Comparison of ENCODE assay signal across 8 cellular contexts in genomic region chr1:224623310-224623714, GRCh38. TPM values are rescaled to one million over a fixed set of nuclear protein-coding genes. Genes with fewer than 3 reads are reported as not detected.
DNase-seq lines count a peak whose midpoint lies in the region; ATAC-seq and TF ChIP-seq lines count a peak whose summit lies in the region.

No MANE protein-coding gene starts in this region.

- H3K4me1 ChIP-seq in CD8-positive, alpha-beta T cell (ENCODE audit: insufficient read depth, low read length) = peaks cover 24% of the 10 kb centered on the region
- no peaks in the 10 kb centered on the region for H3K4me1 ChIP-seq in colonic mucosa

- no peak overlapping the region for H3K9ac ChIP-seq in colonic mucosa (ENCODE audit: low read depth in 2 of 2, low read length in 2 of 2)

- no peaks in the 10 kb centered on the region for H3K36me3 Mint-ChIP-seq in CD8-positive, alpha-beta T cell
- peaks cover 9% of the 10 kb centered on the region for H3K36me3 Mint-ChIP-seq in activated T-helper 1 cell treated with anti-CD3 and anti-CD28 coated beads, Interleukin-12 subunit alpha, Interleukin-12 subunit beta, Interleukin-2, Interleukin-4 antibody, amounts not matched to agents 30 ng/mL and 10 ng/mL and 1 ng/mL, durations not matched to agents 14 hours and 24 hours and 36 hours (ENCODE audit: low read depth)
- H3K36me3 Mint-ChIP-seq in stimulated activated memory B cell treated with anti-CD40 and anti-IgM and Interleukin-4, amounts not matched to agents 10 μg/mL and 1 μg/mL and 100 μg/mL, for 72 hours = no peaks in the 10 kb centered on the region

- H3K9me3 ChIP-seq in CD8-positive, alpha-beta T cell (ENCODE audit: low read length) = no peaks in the 10 kb centered on the region
- no peaks in the 10 kb centered on the region for H3K9me3 ChIP-seq in colonic mucosa

- DNase-seq in CD8-positive, alpha-beta T cell = no peak
- DNase-seq in HT1080 (ENCODE audit: low read depth) (peak; percentile 92), kidney glomerular epithelial cell (lab: John Stamatoyannopoulos, UW) (peak; percentile 57), anterior cingulate cortex (lab: John Stamatoyannopoulos, UW) (no peak), colonic mucosa (no peak), inferior parietal cortex (ENCODE audit: extremely low spot score) (no peak)
- no peak for DNase-seq in activated T-helper 1 cell treated with anti-CD3 and anti-CD28 coated beads, Interleukin-12 subunit alpha, Interleukin-12 subunit beta, Interleukin-2, Interleukin-4 antibody, amounts not matched to agents 30 ng/mL and 10 ng/mL and 1 ng/mL, durations not matched to agents 14 hours and 24 hours and 36 hours (ENCODE audit: low spot score)

- peaks cover 11% of the 10 kb centered on the region for H3K9me3 Mint-ChIP-seq in CD8-positive, alpha-beta T cell
- H3K9me3 Mint-ChIP-seq in activated T-helper 1 cell treated with anti-CD3 and anti-CD28 coated beads, Interleukin-12 subunit alpha, Interleukin-12 subunit beta, Interleukin-2, Interleukin-4 antibody, amounts not matched to agents 30 ng/mL and 10 ng/mL and 1 ng/mL, durations not matched to agents 14 hours and 24 hours and 36 hours = peaks cover 15% of the 10 kb centered on the region
- H3K9me3 Mint-ChIP-seq in stimulated activated memory B cell treated with anti-CD40 and anti-IgM and Interleukin-4, amounts not matched to agents 10 μg/mL and 1 μg/mL and 100 μg/mL, for 72 hours = peaks cover 12% of the 10 kb centered on the region

- H3K27ac ChIP-seq in CD8-positive, alpha-beta T cell (ENCODE audit: low read depth, low read length) = peak overlapping the region; percentile 22
- H3K27ac ChIP-seq in colonic mucosa = no peak overlapping the region

- POLR2A ChIA-PET in CD8-positive, alpha-beta T cell (lab: Charles Lee) = interaction anchor here (1.0 kb wide), 1 partner anchor 27 kb away, joined by 3 read pairs; no protein-coding TSS in a partner anchor

- H3K4me1 Mint-ChIP-seq in CD8-positive, alpha-beta T cell (ENCODE audit: low read depth) = peaks cover 30% of the 10 kb centered on the region
- H3K4me1 Mint-ChIP-seq in activated T-helper 1 cell treated with anti-CD3 and anti-CD28 coated beads, Interleukin-12 subunit alpha, Interleukin-12 subunit beta, Interleukin-2, Interleukin-4 antibody, amounts not matched to agents 30 ng/mL and 10 ng/mL and 1 ng/mL, durations not matched to agents 14 hours and 24 hours and 36 hours (ENCODE audit: low read depth) = peaks cover 54% of the 10 kb centered on the region
- H3K4me1 Mint-ChIP-seq in stimulated activated memory B cell treated with anti-CD40 and anti-IgM and Interleukin-4, amounts not matched to agents 10 μg/mL and 1 μg/mL and 100 μg/mL, for 72 hours = no peaks in the 10 kb centered on the region

- H3K36me3 ChIP-seq in CD8-positive, alpha-beta T cell (ENCODE audit: insufficient read depth, low read length) = no peaks in the 10 kb centered on the region
- H3K36me3 ChIP-seq in colonic mucosa = no peaks in the 10 kb centered on the region

- peaks cover 30% of the 10 kb centered on the region for H3K27me3 Mint-ChIP-seq in CD8-positive, alpha-beta T cell (ENCODE audit: low read depth)
- H3K27me3 Mint-ChIP-seq in activated T-helper 1 cell treated with anti-CD3 and anti-CD28 coated beads, Interleukin-12 subunit alpha, Interleukin-12 subunit beta, Interleukin-2, Interleukin-4 antibody, amounts not matched to agents 30 ng/mL and 10 ng/mL and 1 ng/mL, durations not matched to agents 14 hours and 24 hours and 36 hours (ENCODE audit: insufficient read depth) = peaks cover 44% of the 10 kb centered on the region
- H3K27me3 Mint-ChIP-seq in stimulated activated memory B cell treated with anti-CD40 and anti-IgM and Interleukin-4, amounts not matched to agents 10 μg/mL and 1 μg/mL and 100 μg/mL, for 72 hours = peaks cover 58% of the 10 kb centered on the region

- H3K27ac Mint-ChIP-seq in CD8-positive, alpha-beta T cell = peak overlapping the region; percentile 88
- H3K27ac Mint-ChIP-seq in activated T-helper 1 cell treated with anti-CD3 and anti-CD28 coated beads, Interleukin-12 subunit alpha, Interleukin-12 subunit beta, Interleukin-2, Interleukin-4 antibody, amounts not matched to agents 30 ng/mL and 10 ng/mL and 1 ng/mL, durations not matched to agents 14 hours and 24 hours and 36 hours = peak overlapping the region; percentile 94
- H3K27ac Mint-ChIP-seq in stimulated activated memory B cell treated with anti-CD40 and anti-IgM and Interleukin-4, amounts not matched to agents 10 μg/mL and 1 μg/mL and 100 μg/mL, for 72 hours = no peak overlapping the region

- intact Hi-C loops in CD8-positive, alpha-beta T cell (cut with DNase I, micrococcal nuclease) = loop anchor here in 1 of 2 experiments (10.0 kb wide), 1 partner anchor 189 kb away; the partner anchor contains the start of gene WDR26
- intact Hi-C loops in activated T-helper 1 cell treated with anti-CD3 and anti-CD28 coated beads, Interleukin-12 subunit alpha, Interleukin-12 subunit beta, Interleukin-2, Interleukin-4 antibody, amounts not matched to agents 30 ng/mL and 10 ng/mL and 1 ng/mL, durations not matched to agents 14 hours and 24 hours and 36 hours (cut with micrococcal nuclease) = loop anchor here (2.0 to 10.0 kb wide), 4 partner anchors 81 to 789 kb away; no protein-coding TSS in a partner anchor
- intact Hi-C loops in colonic mucosa (cut with DNase I) = no loop called here

- no peak for TF ChIP-seq CTCF in CD8-positive, alpha-beta T cell (IDR thresholded peaks at IDR 0.05)
- no peak for TF ChIP-seq CTCF in colonic mucosa (IDR thresholded peaks at IDR 0.05)

- peak overlapping the region; percentile 70 for H3K4me3 Mint-ChIP-seq in CD8-positive, alpha-beta T cell
- H3K4me3 Mint-ChIP-seq in activated T-helper 1 cell treated with anti-CD3 and anti-CD28 coated beads, Interleukin-12 subunit alpha, Interleukin-12 subunit beta, Interleukin-2, Interleukin-4 antibody, amounts not matched to agents 30 ng/mL and 10 ng/mL and 1 ng/mL, durations not matched to agents 14 hours and 24 hours and 36 hours = peak overlapping the region; percentile 70
- no peak overlapping the region for H3K4me3 Mint-ChIP-seq in stimulated activated memory B cell treated with anti-CD40 and anti-IgM and Interleukin-4, amounts not matched to agents 10 μg/mL and 1 μg/mL and 100 μg/mL, for 72 hours

- H3K4me3 ChIP-seq in CD8-positive, alpha-beta T cell (ENCODE audit: low read depth, low read length) = no peak overlapping the region
- no peak overlapping the region for H3K4me3 ChIP-seq in colonic mucosa

- H3K27me3 ChIP-seq in CD8-positive, alpha-beta T cell (ENCODE audit: insufficient read depth, low read length) = no peaks in the 10 kb centered on the region
- peaks cover 9% of the 10 kb centered on the region for H3K27me3 ChIP-seq in colonic mucosa

- CTCF ChIA-PET in CD8-positive, alpha-beta T cell (lab: Charles Lee) = interaction anchor here (2.0 kb wide), 1 partner anchor 21 kb away, joined by 5 read pairs; no protein-coding TSS in a partner anchor

- ATAC-seq in CD8-positive, alpha-beta T cell = peak; percentile 21
- no peak for ATAC-seq in stimulated activated memory B cell treated with anti-CD40 and anti-IgM and Interleukin-4, amounts not matched to agents 10 μg/mL and 1 μg/mL and 100 μg/mL, for 72 hours

RNA-seq across cellular contexts. Expression of gene CNIH3, which starts 7.2 kb away (rescaled TPM):
- 1 to 10 TPM; 1.3 to 1.6 TPM for total RNA-seq in CD8-positive, alpha-beta T cell
- total RNA-seq in HT1080 (2014; rRNA removed; shearing (Covaris generic)) = 24.8 and 29.1 TPM in 2 replicates
- 23.2 and 23.9 TPM in 2 replicates for polyA plus RNA-seq in HT1080 (2015; cell fraction: cytosol; rRNA removed)
- polyA plus RNA-seq in HT1080 (2015; cell fraction: nucleus; rRNA removed) = 27.9 and 28.0 TPM in 2 replicates
- total RNA-seq in activated T-helper 1 cell treated with anti-CD3 and anti-CD28 coated beads, Interleukin-12 subunit alpha, Interleukin-12 subunit beta, Interleukin-2, Interleukin-4 antibody, amounts not matched to agents 30 ng/mL and 10 ng/mL and 1 ng/mL, durations not matched to agents 14 hours and 24 hours and 36 hours = 0.96 and 1.4 TPM in 2 replicates
- 1 to 10 TPM in 1 of 2 donors, under 1 TPM in 1; 0.69 to 1.4 TPM for total RNA-seq in colonic mucosa

Comparison
In these comparisons a context has a peak if more than half of its experiments do, and no peak if none do; other contexts are left out.
1. DNase-seq: peak in HT1080 (single experiment) and kidney glomerular epithelial cell (single experiment); none in CD8-positive, alpha-beta T cell (0 of 7), activated T-helper 1 cell treated with anti-CD3 and anti-CD28 coated beads, Interleukin-12 subunit alpha, Interleukin-12 subunit beta, Interleukin-2, Interleukin-4 antibody, amounts not matched to agents 30 ng/mL and 10 ng/mL and 1 ng/mL, durations not matched to agents 14 hours and 24 hours and 36 hours (single experiment), anterior cingulate cortex (0 of 58), colonic mucosa (single experiment) and inferior parietal cortex (single experiment).